21 cellular contexts compared by ENCODE assay signal in genomic region chr1:108600504-108600903, GRCh38. TPM values are rescaled to one million over a fixed set of nuclear protein-coding genes. Genes with fewer than 3 reads are reported as not detected.
DNase-seq lines count a peak whose midpoint lies in the region; ATAC-seq and TF ChIP-seq lines count a peak whose summit lies in the region.
"Had no signal": no experiment of that assay in that cellular context is flagged by ENCODE, and none has a peak within 500 bp of the region (broad histone marks: within the 10 kb centered on the region; RNA-seq: fewer than 3 reads in every experiment).

No MANE protein-coding gene starts in this region.

- H3K36me3 ChIP-seq in BE2C (no peaks in the 10 kb centered on the region), IMR-90 (ENCODE audit: control insufficient read depth, insufficient read depth, low read length) (no peaks in the 10 kb centered on the region)

- no peak overlapping the region; the same call in 1 of the 2 replicates for H3K14ac ChIP-seq in IMR-90 (replicated peaks; ENCODE audit: low read depth, low read length)

- intact Hi-C loops in IMR-90 (cut with micrococcal nuclease) = no loop called here

- peaks cover 17% of the 10 kb centered on the region for H3K4me1 ChIP-seq in BE2C
- no peaks in the 10 kb centered on the region; the same call in 1 of the 2 replicates for H3K4me1 ChIP-seq in IMR-90 (ENCODE audit: control insufficient read depth, insufficient read depth, low read length)
- H3K4me1 ChIP-seq: BLaER1 treated with 17β-estradiol and CSF1 and Interleukin-3, amounts not matched to agents 10 nM and 100 nM had no signal

- H3K4me3 ChIP-seq in BE2C (ENCODE audit: low read depth, low read length) = peak overlapping the region; percentile 28; the same call in 1 of the 2 replicates
- H3K4me3 ChIP-seq in IMR-90 (ENCODE audit: insufficient read depth, low read depth, low read length) = no peak overlapping the region
- H3K4me3 ChIP-seq: BLaER1 treated with 17β-estradiol and CSF1 and Interleukin-3, amounts not matched to agents 10 nM and 100 nM; GM12878; GM23248; PC-9 had no signal

- no peak overlapping the region for H3K56ac ChIP-seq in IMR-90 (ENCODE audit: extremely low read depth, insufficient read depth, low read length)

- POLR2A ChIA-PET in IMR-90 (lab: Charles Lee; ENCODE audit: unreplicated experiment) = no interaction called here

- H3K9ac ChIP-seq in IMR-90 (ENCODE audit: low read depth, low read length) = no peak overlapping the region
- H3K9ac ChIP-seq: BLaER1 treated with 17β-estradiol and CSF1 and Interleukin-3, amounts not matched to agents 10 nM and 100 nM; GM23248 had no signal

- no peak for DNase-seq in BE2C
- no peak for DNase-seq in IMR-90
- peak; percentile 44 for DNase-seq in myocyte (ENCODE audit: low read depth)
- no peak for DNase-seq in H4 (ENCODE audit: low spot score)
- no peak for DNase-seq in hippocampal formation (lab: John Stamatoyannopoulos, UW)
- DNase-seq: Calu3; CD8-positive, alpha-beta T cell; EL; GM23248; HCEC 1CT; KG1; NCI-H1417 treated with DMSO at 0.1 percent for 48 hours; NCI-H1930; NCI-H345; NCI-H524 treated with DMSO at 0.1 percent for 48 hours; PC-9 had no signal

- no peak overlapping the region for H2AK9ac ChIP-seq in IMR-90 (replicated peaks; ENCODE audit: low read depth, low read length, poor library complexity)

- no peaks in the 10 kb centered on the region for H4K20me1 ChIP-seq in IMR-90 (ENCODE audit: insufficient read depth, low read length)

- TF ChIP-seq CTCF in BE2C (IDR thresholded peaks at IDR 0.05; ENCODE audit: low read depth, low read length) (no peak), IMR-90 (conservative IDR thresholded peaks at IDR 0.05; ENCODE audit: low read depth, low read length) (no peak), VCaP (conservative IDR thresholded peaks at IDR 0.05) (no peak)

- peak; percentile 37; the same call in 1 of the 2 replicates for ATAC-seq in IMR-90 (ENCODE audit: low read depth)
- no peak for ATAC-seq in GM19324 (IDR thresholded peaks at IDR 0.05; ENCODE audit: low FRiP score, unreplicated experiment)
- ATAC-seq: CD8-positive, alpha-beta T cell; GM12878; HepG2 had no signal

- H3K9me3 ChIP-seq in BE2C (no peaks in the 10 kb centered on the region), IMR-90 (ENCODE audit: control insufficient read depth, insufficient read depth, low read length) (no peaks in the 10 kb centered on the region)
- H3K9me3 ChIP-seq: BLaER1 treated with 17β-estradiol and CSF1 and Interleukin-3, amounts not matched to agents 10 nM and 100 nM had no signal

- H2AFZ ChIP-seq in IMR-90 (replicated peaks; ENCODE audit: low read length, poor library complexity) = no peak overlapping the region
- H2AFZ ChIP-seq: GM23248, PC-9 had no signal

- no peak overlapping the region for H2BK120ac ChIP-seq in IMR-90 (ENCODE audit: low read depth, low read length)

- in situ Hi-C loops in IMR-90 (cut with MboI; ENCODE audit: low sequenced_read_pairs) = no loop called here

- dilution Hi-C loops in IMR-90 (cut with HindIII; ENCODE audit: low sequenced_read_pairs, unreplicated experiment) = no loop called here

- H3K27ac ChIP-seq in IMR-90 (ENCODE audit: insufficient read depth, low read length) (no peak overlapping the region), VCaP (peak overlapping the region; percentile 40; the same call in 1 of the 2 replicates)
- H3K27ac ChIP-seq: BLaER1 treated with 17β-estradiol and CSF1 and Interleukin-3, amounts not matched to agents 10 nM and 100 nM; GM23248; PC-9 had no signal

- H4K91ac ChIP-seq in IMR-90 (ENCODE audit: insufficient read depth, low read depth, low read length) = no peak overlapping the region

- no peak overlapping the region for H3K23ac ChIP-seq in IMR-90 (ENCODE audit: low read depth, low read length)

- no peak overlapping the region for H3K4ac ChIP-seq in IMR-90 (ENCODE audit: low read depth, low read length)

- no peak overlapping the region for H3K18ac ChIP-seq in IMR-90 (ENCODE audit: low read depth, low read length)

- H3K4me2 ChIP-seq in IMR-90 (ENCODE audit: low read depth, low read length) = no peak overlapping the region; the same call in 1 of the 2 replicates
- H3K4me2 ChIP-seq: BLaER1 treated with 17β-estradiol and CSF1 and Interleukin-3, amounts not matched to agents 10 nM and 100 nM; PC-9 had no signal

- no peak overlapping the region for H2AK5ac ChIP-seq in IMR-90 (ENCODE audit: low read depth, low read length)

- H3K27me3 ChIP-seq in BE2C (no peaks in the 10 kb centered on the region), IMR-90 (ENCODE audit: control insufficient read depth, insufficient read depth, low read length) (no peaks in the 10 kb centered on the region)
- H3K27me3 ChIP-seq: BLaER1 treated with 17β-estradiol and CSF1 and Interleukin-3, amounts not matched to agents 10 nM and 100 nM had no signal

- TF ChIP-seq RAD21 in IMR-90 (IDR thresholded peaks at IDR 0.05; ENCODE audit: low read length) = no peak

- no peak overlapping the region for H4K5ac ChIP-seq in IMR-90 (ENCODE audit: low read depth, low read length)

- no peak overlapping the region for H2BK15ac ChIP-seq in IMR-90 (ENCODE audit: low read depth, low read length)

- peaks cover 0 to 10% of the 10 kb centered on the region in 2 experiments; a peak in 2 of 4 replicates for H3K79me1 ChIP-seq in IMR-90 (ENCODE audit: low read depth in 1 of 2, low read length in 2 of 2)

- H2BK5ac ChIP-seq in IMR-90 (ENCODE audit: low read depth, low read length, poor library complexity, severe bottlenecking) = no peak overlapping the region

- H2BK20ac ChIP-seq in IMR-90 (ENCODE audit: low read depth, low read length) = no peak overlapping the region

- BruUV-seq in IMR-90 (replicated peaks; lab: Mats Ljungman, UMichigan) = no TSS peak

- peaks cover 4% of the 10 kb centered on the region for H3K9me1 ChIP-seq in IMR-90 (ENCODE audit: insufficient read depth, low read length)

- H4K8ac ChIP-seq in IMR-90 (ENCODE audit: low read depth in 2 of 2, low read length in 2 of 2) = no peak overlapping the region

- TF ChIP-seq POLR2A in IMR-90 (IDR thresholded peaks at IDR 0.05; ENCODE audit: low read depth, low read length) = no peak

- CTCF ChIA-PET in IMR-90 (lab: Yijun Ruan, JAX) = no interaction called here

- WGBS in IMR-90 (ENCODE audit: extremely low coverage in 2 of 2, insufficient read length in 1 of 2), 2 experiments = no CpG with 5 or more reads among the region's 4 CpGs

TF ChIP-seq in IMR-90, 13 proteins besides CTCF, POLR2A, EP300 and RAD21:
- TF ChIP-seq ELK1 (IDR thresholded peaks at IDR 0.05; ENCODE audit: borderline replicate concordance, low read depth, low read length) (no peak), MAFK (IDR thresholded peaks at IDR 0.05; ENCODE audit: low read depth, low read length) (no peak), SMC3 (IDR thresholded peaks at IDR 0.05; ENCODE audit: low read depth, low read length) (no peak), CHD1 (IDR thresholded peaks at IDR 0.05; ENCODE audit: low read depth, low read length) (no peak), FOS (IDR thresholded peaks at IDR 0.05; ENCODE audit: low read depth, low read length) (no peak), RFX5 (IDR thresholded peaks at IDR 0.05; ENCODE audit: low read depth, low read length) (no peak), NFE2L2 (IDR thresholded peaks at IDR 0.05; ENCODE audit: low read depth, low read length) (no peak), MXI1 (IDR thresholded peaks at IDR 0.05; ENCODE audit: borderline replicate concordance, low read depth, low read length) (no peak), USF2 (IDR thresholded peaks at IDR 0.05; ENCODE audit: low read depth, low read length) (no peak), CEBPB (IDR thresholded peaks at IDR 0.05; ENCODE audit: low read depth, low read length) (no peak), RCOR1 (IDR thresholded peaks at IDR 0.05; ENCODE audit: insufficient replicate concordance, low read length) (no peak), MAZ (IDR thresholded peaks at IDR 0.05; ENCODE audit: borderline replicate concordance, low read depth, low read length) (no peak), BHLHE40 (IDR thresholded peaks at IDR 0.05; ENCODE audit: low read depth, low read length) (no peak)

RNA-seq across cellular contexts. Expression of gene EEIG2, which starts 40.6 kb away (rescaled TPM):
- polyA plus RNA-seq in BE2C (2012; ENCODE audit: insufficient read depth, insufficient read length, low read depth) = 0.39 TPM
- total RNA-seq in IMR-90 (2012; rRNA removed) (4.8 and 5.8 TPM in 2 replicates), myocyte (4.5 and 5.9 TPM in 2 replicates)
- 1.4 and 1.7 TPM in 2 replicates for polyA plus RNA-seq in IMR-90 (2012; rRNA removed)
- polyA plus RNA-seq in IMR-90 (2012; cell fraction: cytosol; rRNA removed) = 0.26 and 0.34 TPM in 2 replicates
- 0.36 and 2.0 TPM in 2 replicates for polyA plus RNA-seq in IMR-90 (2012; cell fraction: nucleus; rRNA removed; ENCODE audit: low replicate concordance)
- 2.5 TPM for polyA plus RNA-seq in myocyte (2012)
- total RNA-seq in H4 (2014; rRNA removed; shearing (Covaris generic)) = 5.1 and 6.9 TPM in 2 replicates
